ENCODE assay signal across 19 cellular contexts in the genomic region with DNA sequence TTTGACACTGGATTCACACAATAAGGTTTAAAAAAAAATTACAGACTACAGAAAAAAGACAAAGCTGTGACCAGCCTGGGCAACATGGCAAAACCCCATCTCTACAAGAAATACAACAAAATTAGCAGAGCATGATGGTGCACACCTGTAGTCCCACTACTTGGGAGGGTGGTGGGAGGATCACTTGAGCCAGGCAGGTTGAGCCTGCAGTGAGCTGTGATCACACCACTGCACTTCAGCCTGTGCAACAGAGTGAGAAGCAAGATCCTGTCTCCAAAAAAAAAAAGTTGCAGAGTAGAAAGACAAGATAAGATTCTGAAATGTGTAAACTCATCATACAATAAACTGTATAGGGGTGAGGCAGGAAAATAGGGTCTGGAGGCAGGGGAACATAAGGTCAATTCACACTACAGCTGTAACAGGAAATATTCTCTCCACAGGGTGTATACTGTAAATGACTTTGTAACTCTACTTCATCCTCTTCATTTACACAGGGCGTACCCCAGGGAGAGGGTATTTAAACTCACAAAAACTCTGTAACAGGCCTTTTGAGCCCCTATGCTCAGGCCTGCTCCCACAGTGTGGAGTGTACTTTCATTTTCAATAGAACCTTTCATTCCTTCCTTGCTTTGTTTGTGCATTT.
DNase-seq lines count a peak whose midpoint lies in the region; ATAC-seq and TF ChIP-seq lines count a peak whose summit lies in the region.
"Had no signal": no experiment of that assay in that cellular context is flagged by ENCODE, and none has a peak within 500 bp of the region (broad histone marks: within the 10 kb centered on the region; RNA-seq: fewer than 3 reads in every experiment).

No MANE protein-coding gene starts in this region.

- H3K9me3 ChIP-seq in DND-41 (ENCODE audit: insufficient read depth, low read length, severe bottlenecking) (no peaks in the 10 kb centered on the region), Karpas-422 (ENCODE audit: low read length) (no peaks in the 10 kb centered on the region), neuronal stem cell (replicated peaks in 1 of 2; ENCODE audit: control insufficient read depth in 2 of 2, insufficient read depth in 1 of 2, low read depth in 1 of 2, low read length in 2 of 2) (peaks cover 0 to 6% of the 10 kb centered on the region in 2 donors)
- H3K9me3 ChIP-seq: colonic mucosa had no signal

- no peaks in the 10 kb centered on the region for H3K27me3 ChIP-seq in DND-41 (ENCODE audit: insufficient read depth, low read length, poor library complexity)
- H3K27me3 ChIP-seq in Karpas-422 (ENCODE audit: low read length) = no peaks in the 10 kb centered on the region
- H3K27me3 ChIP-seq in neuronal stem cell (ENCODE audit: control insufficient read depth in 3 of 3, insufficient read depth in 3 of 3, low read depth in 1 of 3, low read length in 3 of 3) = no peaks in the 10 kb centered on the region
- H3K27me3 ChIP-seq: colonic mucosa had no signal

- no peak overlapping the region for H4K91ac ChIP-seq in neuronal stem cell (ENCODE audit: low read depth, low read length, poor library complexity)

- peak overlapping the region; percentile 41 for H2BK12ac ChIP-seq in neuronal stem cell (ENCODE audit: low read length)

- TF ChIP-seq CTCF in DND-41 (IDR thresholded peaks at IDR 0.05; ENCODE audit: borderline replicate concordance, extremely low read depth, low read length, poor library complexity, severe bottlenecking) = no peak

- ATAC-seq in DND-41 (ENCODE audit: insufficient read depth, low read depth) = peak; percentile 81
- ATAC-seq in HG03565 (IDR thresholded peaks at IDR 0.05; ENCODE audit: unreplicated experiment) = no peak
- ATAC-seq: activated naive CD8-positive, alpha-beta T cell treated with anti-CD3 and anti-CD28 coated beads, Interleukin-2, amount 50 U/mL, for 24 hours; HepG2; left lobe of liver had no signal

- peak; percentile 18 for DNase-seq in DND-41
- peak; percentile 43 for DNase-seq in Karpas-422
- no peak for DNase-seq in neuronal stem cell (ENCODE audit: low spot score)
- no peak for DNase-seq in HPDE6-E6E7 (ENCODE audit: extremely low spot score)
- no peak for DNase-seq in NCI-H2227 (lab: John Stamatoyannopoulos, UW; ENCODE audit: unreplicated experiment)
- DNase-seq in hippocampal formation (lab: John Stamatoyannopoulos, UW) = no peak
- DNase-seq: activated CD4-positive, alpha-beta memory T cell treated with anti-CD3 and anti-CD28 coated beads for 36 hours; activated CD4-positive, CD25-positive, alpha-beta regulatory T cell; activated naive CD8-positive, alpha-beta T cell treated with anti-CD3 and anti-CD28 coated beads, Interleukin-2, amount 50 U/mL, for 24 hours; CD4-positive, alpha-beta memory T cell; colonic mucosa; head of caudate nucleus; naive thymus-derived CD8-positive, alpha-beta T cell; NCI-H2081 treated with DMSO at 0.1 percent for 48 hours; NCI-H524 had no signal

- H3K9ac ChIP-seq in DND-41 (ENCODE audit: low read depth, low read length) (no peak overlapping the region), Karpas-422 (ENCODE audit: low read length) (no peak overlapping the region), neuronal stem cell (ENCODE audit: low read depth, low read length, poor library complexity) (no peak overlapping the region)

- H2BK120ac ChIP-seq in neuronal stem cell (ENCODE audit: low read depth, low read length) = no peak overlapping the region

- H3K9me2 ChIP-seq in Karpas-422 (replicated peaks; ENCODE audit: insufficient read depth, low read length) = no peaks in the 10 kb centered on the region

- WGBS in neuronal stem cell (ENCODE audit: extremely low coverage in 2 of 2, insufficient read length in 2 of 2, insufficient replicate concordance in 1 of 2), 2 donors = no CpG with 5 or more reads among the region's 1 CpG

- H3K4me2 ChIP-seq in DND-41 (ENCODE audit: insufficient read depth, low read length) = peak overlapping the region; percentile 17; the same call in 1 of the 2 replicates
- no peak overlapping the region for H3K4me2 ChIP-seq in Karpas-422 (ENCODE audit: low read depth, low read length, poor library complexity, severe bottlenecking)
- H3K4me2 ChIP-seq in neuronal stem cell (ENCODE audit: insufficient read depth, low read length, poor library complexity, severe bottlenecking) = no peak overlapping the region

- peak overlapping the region; percentile 59; the same call in 1 of the 2 replicates for H2AFZ ChIP-seq in DND-41 (ENCODE audit: low read depth, low read length)
- H2AFZ ChIP-seq in Karpas-422 (ENCODE audit: low read length) = 0 out of 2 replicates have a peak overlapping the region, but pooled peaks have one; percentile 14
- H2AFZ ChIP-seq in neuronal stem cell (ENCODE audit: low read length) = no peak overlapping the region

- no peak overlapping the region for H4K8ac ChIP-seq in neuronal stem cell (ENCODE audit: low read depth, low read length)

- H3K79me1 ChIP-seq in neuronal stem cell (ENCODE audit: low read depth, low read length) = no peaks in the 10 kb centered on the region

- no peak overlapping the region for H2BK5ac ChIP-seq in neuronal stem cell (ENCODE audit: low read length)

- H4K20me1 ChIP-seq in DND-41 (ENCODE audit: insufficient read depth, low read length) = no peaks in the 10 kb centered on the region
- H4K20me1 ChIP-seq in Karpas-422 (ENCODE audit: insufficient read depth, low read depth, low read length) = no peaks in the 10 kb centered on the region

- H3K36me3 ChIP-seq in DND-41 (ENCODE audit: insufficient read depth, low read length) = no peaks in the 10 kb centered on the region
- H3K36me3 ChIP-seq in Karpas-422 (ENCODE audit: insufficient read depth, low read length) = no peaks in the 10 kb centered on the region
- H3K36me3 ChIP-seq in neuronal stem cell (replicated peaks in 1 of 2; ENCODE audit: control insufficient read depth in 2 of 2, insufficient read depth in 2 of 2, low read length in 2 of 2) = peaks cover 0 to 2% of the 10 kb centered on the region in 2 donors
- H3K36me3 ChIP-seq: colonic mucosa had no signal

- no peak overlapping the region for H3K23ac ChIP-seq in neuronal stem cell (ENCODE audit: low read depth, low read length, poor library complexity)

- H3K79me2 ChIP-seq in DND-41 (ENCODE audit: insufficient read depth, low read length) = no peaks in the 10 kb centered on the region
- no peaks in the 10 kb centered on the region for H3K79me2 ChIP-seq in Karpas-422 (ENCODE audit: low read length)

- H2BK15ac ChIP-seq in neuronal stem cell (ENCODE audit: low read length) = no peak overlapping the region

- H3K4me3 ChIP-seq in DND-41 (ENCODE audit: low read depth in 1 of 2, low read length in 2 of 2) (no peak overlapping the region), Karpas-422 (ENCODE audit: low read length) (no peak overlapping the region), neuronal stem cell (ENCODE audit: low read length in 2 of 2) (no peak overlapping the region)
- H3K4me3 ChIP-seq: colonic mucosa had no signal

- H3K18ac ChIP-seq in neuronal stem cell (ENCODE audit: low read length) = no peak overlapping the region

- H2AK5ac ChIP-seq in neuronal stem cell (ENCODE audit: low read depth, low read length) = peak overlapping the region; percentile 56

- H3K14ac ChIP-seq in neuronal stem cell (ENCODE audit: low read length) = no peak overlapping the region

- H3K4me1 ChIP-seq in DND-41 (ENCODE audit: insufficient read depth, low read length) (peaks cover 20% of the 10 kb centered on the region), Karpas-422 (ENCODE audit: low read length) (peaks cover 10% of the 10 kb centered on the region), neuronal stem cell (ENCODE audit: control insufficient read depth in 2 of 2, insufficient read depth in 1 of 2, low read depth in 1 of 2, low read length in 2 of 2) (peaks cover 2 to 10% of the 10 kb centered on the region in 2 donors)
- H3K4me1 ChIP-seq: colonic mucosa had no signal

- H3K27ac ChIP-seq in DND-41 (ENCODE audit: low read length) (peak overlapping the region; percentile 10; the same call in 1 of the 2 replicates), Karpas-422 (ENCODE audit: low read length) (no peak overlapping the region), cingulate gyrus (ENCODE audit: low read depth, low read length) (peak overlapping the region; percentile 39), neuronal stem cell (replicated peaks; ENCODE audit: low read length) (peak overlapping the region; percentile 39)
- H3K27ac ChIP-seq: colonic mucosa had no signal

- H3K4ac ChIP-seq in neuronal stem cell (ENCODE audit: low read length) = no peak overlapping the region

Comparison
In these comparisons a context has a peak if more than half of its experiments do, and no peak if none do; other contexts are left out.
1. DNase-seq: peak in DND-41 (single experiment) and Karpas-422 (single experiment); none in neuronal stem cell (single experiment), HPDE6-E6E7 (single experiment), NCI-H2227 (single experiment) and hippocampal formation (0 of 2).